In the genomic region with DNA sequence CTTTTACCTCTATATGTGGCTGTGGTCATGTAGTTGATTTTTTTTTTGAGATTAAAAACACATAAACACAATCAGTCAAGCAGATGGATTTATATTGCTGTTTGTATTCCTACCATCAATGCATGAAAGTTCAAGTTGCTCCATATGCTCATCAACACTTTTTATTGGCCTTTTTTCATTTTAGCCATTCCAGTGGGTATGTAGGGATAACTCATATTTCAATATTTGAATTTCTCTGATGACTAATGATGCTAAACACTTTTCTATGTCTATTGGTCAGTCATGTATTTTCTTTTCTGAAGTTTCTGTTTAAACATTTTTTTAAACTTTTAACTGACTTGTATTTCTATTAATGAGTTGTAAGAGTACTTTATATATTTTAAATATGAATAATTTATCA, we compare ENCODE assay signal across 35 cellular contexts.
"Had no signal": no experiment of that assay in that cellular context is flagged by ENCODE, and none has a peak within 500 bp of the region (broad histone marks: within the 10 kb centered on the region; RNA-seq: fewer than 3 reads in every experiment).

No MANE protein-coding gene starts in this region.

- H3K36me3 ChIP-seq: MG63 had no signal

- H3K4me3 ChIP-seq: MG63 had no signal

- H3K27me3 ChIP-seq: MG63 had no signal

- DNase-seq: Karpas-422, Kasumi-1, MG63, MM.1S, MV-4-11, NCI-H1048, NCI-H1092, NCI-H1092 treated with DMSO at 0.1 percent for 48 hours, NCI-H1105, NCI-H1105 treated with DMSO at 0.1 percent for 48 hours, NCI-H1417, NCI-H1417 treated with DMSO at 0.1 percent for 48 hours, NCI-H1436, NCI-H1436 treated with DMSO at 0.1 percent for 48 hours, NCI-H146, NCI-H1694, NCI-H1694 treated with DMSO at 0.1 percent for 48 hours, NCI-H187, NCI-H187 treated with DMSO at 0.1 percent for 48 hours, NCI-H1930, NCI-H2029, NCI-H2029 treated with DMSO at 0.1 percent for 48 hours, NCI-H2081, NCI-H2081 treated with DMSO at 0.1 percent for 48 hours, NCI-H2107, NCI-H2171, NCI-H2171 treated with DMSO at 0.1 percent for 48 hours, NCI-H2227 treated with DMSO at 0.1 percent for 48 hours, NCI-H226, NCI-H345, NCI-H446, NCI-H446 treated with DMSO at 0.1 percent for 48 hours, NCI-H510A, NCI-H510A treated with DMSO at 0.1 percent for 48 hours, NCI-H524 had no signal
